Comparison of ENCODE assay signal across 8 cellular contexts in the genomic region with DNA sequence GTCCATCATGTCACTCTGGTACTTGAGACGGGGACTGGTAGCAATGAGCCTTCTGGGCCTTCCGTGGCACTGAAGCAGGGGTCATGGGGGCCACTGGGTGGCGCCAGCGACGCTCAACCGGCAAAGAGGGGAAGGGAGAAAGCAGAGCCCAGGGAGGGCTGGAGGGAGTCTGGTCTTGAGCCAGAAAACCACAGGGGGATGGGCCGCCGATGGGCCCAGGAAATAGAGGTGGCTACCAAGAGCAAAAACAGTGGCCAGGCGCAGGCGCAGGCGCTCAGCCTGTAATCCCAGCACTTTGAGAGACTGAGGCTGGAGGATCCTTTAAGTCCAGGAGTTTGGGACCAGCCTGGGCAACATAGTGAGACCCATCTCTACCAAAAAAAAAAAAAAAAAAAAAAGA. TPM values are rescaled to one million over a fixed set of nuclear protein-coding genes. Genes with fewer than 3 reads are reported as not detected.
DNase-seq lines count a peak whose midpoint lies in the region; ATAC-seq lines count a peak whose summit lies in the region.

No MANE protein-coding gene starts in this region.

- in situ Hi-C loops in G401 (cut with HindIII; ENCODE audit: low sequenced_read_pairs) = no loop called here

- no peak overlapping the region for H3K4ac ChIP-seq in neuronal stem cell (ENCODE audit: low read length)

- H3K18ac ChIP-seq in neuronal stem cell (ENCODE audit: low read length) = no peak overlapping the region

- H3K9me3 ChIP-seq in CD4-positive, alpha-beta memory T cell (ENCODE audit: control insufficient read depth in 1 of 2, low read length in 2 of 2) = no peaks in the 10 kb centered on the region
- H3K9me3 ChIP-seq in neuronal stem cell (replicated peaks in 1 of 2; ENCODE audit: control insufficient read depth in 2 of 2, insufficient read depth in 1 of 2, low read depth in 1 of 2, low read length in 2 of 2) = no peaks in the 10 kb centered on the region

- CTCF ChIA-PET in CD4-positive, alpha-beta memory T cell (lab: Charles Lee; ENCODE audit: partially characterized antibody) = interaction anchor here (0.7 to 4.4 kb wide), 14 partner anchors 9 to 296 kb away, joined by 3 to 20 read pairs (median 4); a partner anchor contains a TSS

- peak in 4 of 5 donors; percentile 15 to 38 (median 18) for DNase-seq in CD4-positive, alpha-beta memory T cell
- peak; percentile 29 for DNase-seq in GM19240 (ENCODE audit: insufficient read length, low spot score)
- peak; percentile 42 for DNase-seq in HT1080 (ENCODE audit: low read depth)
- DNase-seq in UCSD-AML1 (lab: John Stamatoyannopoulos, UW; ENCODE audit: unreplicated experiment) = peak; percentile 69
- DNase-seq in effector memory CD8-positive, alpha-beta T cell = peak; percentile 20 to 25 (median 20)
- DNase-seq in neuronal stem cell (ENCODE audit: low spot score) = peak; percentile 12
- no peak for DNase-seq in G401 (ENCODE audit: low spot score)

- H3K4me3 ChIP-seq in CD4-positive, alpha-beta memory T cell (ENCODE audit: low read length in 2 of 2) = no peak overlapping the region
- H3K4me3 ChIP-seq in neuronal stem cell (ENCODE audit: low read length in 2 of 2) = no peak overlapping the region

- H2BK12ac ChIP-seq in neuronal stem cell (ENCODE audit: low read length) = no peak overlapping the region

- H3K4me2 ChIP-seq in neuronal stem cell (ENCODE audit: insufficient read depth, low read length, poor library complexity, severe bottlenecking) = no peak overlapping the region

- peak overlapping the region in 1 of 8 donors; percentile 26 for H3K4me3 Mint-ChIP-seq in CD4-positive, alpha-beta memory T cell
- no peak overlapping the region for H3K4me3 Mint-ChIP-seq in effector memory CD8-positive, alpha-beta T cell

- no peaks in the 10 kb centered on the region for H3K36me3 ChIP-seq in CD4-positive, alpha-beta memory T cell (ENCODE audit: insufficient read depth, low read length)
- no peaks in the 10 kb centered on the region for H3K36me3 ChIP-seq in neuronal stem cell (replicated peaks in 1 of 2; ENCODE audit: control insufficient read depth in 2 of 2, insufficient read depth in 2 of 2, low read length in 2 of 2)

- H3K36me3 Mint-ChIP-seq in CD4-positive, alpha-beta memory T cell = no peaks in the 10 kb centered on the region
- H3K36me3 Mint-ChIP-seq in effector memory CD8-positive, alpha-beta T cell (ENCODE audit: insufficient read depth) = peaks cover 2% of the 10 kb centered on the region

- no peaks in the 10 kb centered on the region for H3K4me1 Mint-ChIP-seq in CD4-positive, alpha-beta memory T cell
- H3K4me1 Mint-ChIP-seq in effector memory CD8-positive, alpha-beta T cell (ENCODE audit: low read depth in 2 of 2) = peaks cover 0 to 3% of the 10 kb centered on the region in 2 donors

- H2BK5ac ChIP-seq in neuronal stem cell (ENCODE audit: low read length) = no peak overlapping the region

- H3K79me1 ChIP-seq in neuronal stem cell (ENCODE audit: low read depth, low read length) = no peaks in the 10 kb centered on the region

- H4K91ac ChIP-seq in neuronal stem cell (ENCODE audit: low read depth, low read length, poor library complexity) = no peak overlapping the region

- H3K27ac ChIP-seq in CD4-positive, alpha-beta memory T cell (ENCODE audit: low read depth, low read length) = no peak overlapping the region
- no peak overlapping the region for H3K27ac ChIP-seq in neuronal stem cell (replicated peaks; ENCODE audit: low read length)

- no peaks in the 10 kb centered on the region for H3K4me1 ChIP-seq in CD4-positive, alpha-beta memory T cell (ENCODE audit: insufficient read depth, low read length)
- H3K4me1 ChIP-seq in neuronal stem cell (ENCODE audit: control insufficient read depth in 2 of 2, insufficient read depth in 1 of 2, low read depth in 1 of 2, low read length in 2 of 2) = no peaks in the 10 kb centered on the region

- WGBS in neuronal stem cell (ENCODE audit: extremely low coverage in 2 of 2, insufficient read length in 2 of 2, insufficient replicate concordance in 1 of 2), 2 donors = no CpG with 5 or more reads among the region's 11 CpGs

- ATAC-seq in effector memory CD8-positive, alpha-beta T cell (replicated peaks) = peak; percentile 63
- no peak for ATAC-seq in GM18517 (IDR thresholded peaks at IDR 0.05; ENCODE audit: unreplicated experiment)

- H3K27ac Mint-ChIP-seq in CD4-positive, alpha-beta memory T cell = peak overlapping the region in 1 of 7 donors; percentile 19
- H3K27ac Mint-ChIP-seq in effector memory CD8-positive, alpha-beta T cell = no peak overlapping the region

- H2BK15ac ChIP-seq in neuronal stem cell (ENCODE audit: low read length) = no peak overlapping the region

- POLR2A ChIA-PET in CD4-positive, alpha-beta memory T cell (lab: Charles Lee; ENCODE audit: partially characterized antibody) = interaction anchor here (1.6 kb wide), 1 partner anchor 48 kb away, joined by 3 read pairs; no protein-coding TSS in a partner anchor

- no peak overlapping the region for H3K23ac ChIP-seq in neuronal stem cell (ENCODE audit: low read depth, low read length, poor library complexity)

- no peak overlapping the region for H2AFZ ChIP-seq in neuronal stem cell (ENCODE audit: low read length)

- no peak overlapping the region for H2BK120ac ChIP-seq in neuronal stem cell (ENCODE audit: low read depth, low read length)

- H3K9me3 Mint-ChIP-seq in CD4-positive, alpha-beta memory T cell = peaks cover 0 to 2% (median 0%) of the 10 kb centered on the region in 8 donors
- no peaks in the 10 kb centered on the region for H3K9me3 Mint-ChIP-seq in effector memory CD8-positive, alpha-beta T cell

- H3K27me3 ChIP-seq in CD4-positive, alpha-beta memory T cell (ENCODE audit: insufficient read depth, low read length) = no peaks in the 10 kb centered on the region
- no peaks in the 10 kb centered on the region for H3K27me3 ChIP-seq in neuronal stem cell (ENCODE audit: control insufficient read depth in 3 of 3, insufficient read depth in 3 of 3, low read depth in 1 of 3, low read length in 3 of 3)

- H3K14ac ChIP-seq in neuronal stem cell (ENCODE audit: low read length) = no peak overlapping the region

- no peak overlapping the region for H4K8ac ChIP-seq in neuronal stem cell (ENCODE audit: low read depth, low read length)

- peaks cover 0 to 1% of the 10 kb centered on the region in 2 donors for H3K27me3 Mint-ChIP-seq in CD4-positive, alpha-beta memory T cell
- H3K27me3 Mint-ChIP-seq in effector memory CD8-positive, alpha-beta T cell = peaks cover 6 to 18% of the 10 kb centered on the region in 2 donors

- H3K9ac ChIP-seq in neuronal stem cell (ENCODE audit: low read depth, low read length, poor library complexity) = no peak overlapping the region

- H2AK5ac ChIP-seq in neuronal stem cell (ENCODE audit: low read depth, low read length) = no peak overlapping the region

- intact Hi-C loops in CD4-positive, alpha-beta memory T cell (cut with micrococcal nuclease) = loop anchor here (1.0 kb wide), 1 partner anchor 287 kb away; no protein-coding TSS in a partner anchor

RNA-seq across cellular contexts. Expression of a gene that starts 21.8 kb away (rescaled TPM):
- total RNA-seq in CD4-positive, alpha-beta memory T cell = 10 to 100 TPM; 37.4 to 37.7 TPM
- polyA plus RNA-seq in CD4-positive, alpha-beta memory T cell = 1 to 10 TPM; 2.2 to 3.3 TPM
- 7.3 and 7.4 TPM in 2 replicates for total RNA-seq in HT1080 (2014; rRNA removed; shearing (Covaris generic))
- 6.3 and 7.3 TPM in 2 replicates for polyA plus RNA-seq in HT1080 (2015; cell fraction: cytosol; rRNA removed)
- 13.0 and 14.3 TPM in 2 replicates for polyA plus RNA-seq in HT1080 (2015; cell fraction: nucleus; rRNA removed)
- polyA plus RNA-seq in neuronal stem cell (2013, experiment 1 of 2) = 2.7 TPM
- polyA plus RNA-seq in neuronal stem cell (2013, experiment 2 of 2) = 2.7 TPM
- total RNA-seq in G401 (2014; rRNA removed; shearing (Covaris generic)) = 8.6 and 10.9 TPM in 2 replicates

RNA-seq across cellular contexts. Expression of a gene that starts 22.2 kb away (rescaled TPM):
- 10 to 100 TPM; 15.4 to 16.2 TPM for total RNA-seq in CD4-positive, alpha-beta memory T cell
- 10 to 100 TPM; 10.6 to 17.7 TPM for polyA plus RNA-seq in CD4-positive, alpha-beta memory T cell
- 8.6 TPM in 2 replicates for total RNA-seq in HT1080 (2014; rRNA removed; shearing (Covaris generic))
- 7.1 and 7.7 TPM in 2 replicates for polyA plus RNA-seq in HT1080 (2015; cell fraction: cytosol; rRNA removed)
- 11.4 and 12.2 TPM in 2 replicates for polyA plus RNA-seq in HT1080 (2015; cell fraction: nucleus; rRNA removed)
- 10.0 TPM for polyA plus RNA-seq in neuronal stem cell (2013, experiment 1 of 2)
- polyA plus RNA-seq in neuronal stem cell (2013, experiment 2 of 2) = 10.8 TPM
- total RNA-seq in G401 (2014; rRNA removed; shearing (Covaris generic)) = 6.9 and 12.0 TPM in 2 replicates
